ENCODE assay signal across 2 cellular contexts in the genomic region with DNA sequence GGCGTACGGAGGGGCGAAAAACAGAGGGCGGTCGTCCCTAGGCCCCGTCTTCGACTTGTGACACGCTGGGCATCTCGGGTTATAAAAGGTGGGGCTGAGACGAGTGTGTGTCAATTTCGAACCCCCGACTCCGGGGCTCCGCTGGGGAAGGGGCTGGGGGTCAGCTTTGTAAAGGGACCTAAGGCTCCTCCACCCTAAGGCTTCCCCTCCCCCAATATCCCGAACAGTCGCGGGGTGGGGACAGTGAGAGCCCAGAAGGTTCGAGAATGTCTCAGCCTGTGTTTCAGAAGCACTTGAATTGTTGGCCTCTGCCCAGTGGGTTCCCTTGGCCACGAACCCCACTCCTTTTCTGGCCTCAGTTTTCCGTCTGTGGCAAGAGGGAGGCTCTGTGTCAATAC.
TF ChIP-seq lines count a peak whose summit lies in the region.

No MANE protein-coding gene starts in this region.

TF ChIP-seq in GM23338, 12 proteins besides CTCF, POLR2A, EP300 and RAD21:
- TF ChIP-seq CREB1 (CRISPR knock-in tag; IDR thresholded peaks at IDR 0.05; ENCODE audit: low read depth) = no peak
- TF ChIP-seq EZH2phosphoT487 (IDR thresholded peaks at IDR 0.05; ENCODE audit: unreplicated experiment) = no peak
- TF ChIP-seq NANOG (IDR thresholded peaks at IDR 0.05; ENCODE audit: borderline replicate concordance) = no peak

TF ChIP-seq in endothelial cell of umbilical vein, 7 proteins besides CTCF, POLR2A, EP300 and RAD21:
- no peak for TF ChIP-seq EZH2 (IDR thresholded peaks at IDR 0.05; ENCODE audit: borderline replicate concordance, low read depth, low read length, severe bottlenecking)
- TF ChIP-seq FOS (IDR thresholded peaks at IDR 0.05; ENCODE audit: borderline replicate concordance, insufficient read depth, low read length) = no peak
- TF ChIP-seq, protein P1, sequence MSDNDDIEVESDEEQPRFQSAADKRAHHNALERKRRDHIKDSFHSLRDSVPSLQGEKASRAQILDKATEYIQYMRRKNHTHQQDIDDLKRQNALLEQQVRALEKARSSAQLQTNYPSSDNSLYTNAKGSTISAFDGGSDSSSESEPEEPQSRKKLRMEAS (IDR thresholded peaks at IDR 0.05; ENCODE audit: insufficient read depth, insufficient read length) = no peak
- TF ChIP-seq JUN (IDR thresholded peaks at IDR 0.05; ENCODE audit: borderline replicate concordance, insufficient read depth, insufficient read length, low read depth) = no peak
- TF ChIP-seq POLR2AphosphoS5 (IDR thresholded peaks at IDR 0.05; ENCODE audit: insufficient read depth, low read depth, low read length) = no peak
- no peak for TF ChIP-seq GATA2 (IDR thresholded peaks at IDR 0.05; ENCODE audit: insufficient read depth, insufficient read length, low read depth, low read length)
- TF ChIP-seq MYC (IDR thresholded peaks at IDR 0.05; ENCODE audit: low read depth, low read length) = no peak
